In the genomic region with DNA sequence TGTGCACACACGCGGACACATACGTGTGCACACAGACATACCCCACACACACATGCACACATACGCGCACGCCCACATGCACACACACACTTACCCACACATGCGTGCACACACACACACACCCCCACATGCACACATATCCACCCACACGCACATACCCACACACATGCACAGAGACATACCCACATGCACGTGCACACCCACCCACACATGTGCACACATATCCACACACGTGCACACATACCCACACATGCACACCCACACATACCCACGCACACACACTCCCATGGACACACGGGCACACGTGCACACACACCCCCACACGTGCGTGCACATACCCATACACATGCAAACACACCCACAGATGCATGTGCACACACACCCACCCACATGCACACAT, we compare ENCODE assay signal across 30 cellular contexts. TPM values are rescaled to one million over a fixed set of nuclear protein-coding genes. Genes with fewer than 3 reads are reported as not detected.
"Had no signal": no experiment of that assay in that cellular context is flagged by ENCODE, and none has a peak within 500 bp of the region (broad histone marks: within the 10 kb centered on the region; RNA-seq: fewer than 3 reads in every experiment).

No MANE protein-coding gene starts in this region.

- H3K9me3 ChIP-seq: adrenal gland, breast epithelium, esophagus squamous epithelium, gastrocnemius medialis, heart left ventricle, sigmoid colon, stomach, suprapubic skin, upper lobe of left lung had no signal

- H3K36me3 Mint-ChIP-seq: activated naive CD8-positive, alpha-beta T cell; memory B cell; stimulated activated memory B cell treated with anti-CD40 and anti-IgM and Interleukin-4, amounts not matched to agents 10 μg/mL and 1 μg/mL and 100 μg/mL, for 72 hours had no signal

- H3K4me3 ChIP-seq: adrenal gland, breast epithelium, esophagus squamous epithelium, gastrocnemius medialis, heart left ventricle, sigmoid colon, smooth muscle cell, stomach, suprapubic skin, upper lobe of left lung had no signal

- H3K36me3 ChIP-seq: adrenal gland, breast epithelium, esophagus squamous epithelium, gastrocnemius medialis, heart left ventricle, sigmoid colon, stomach, suprapubic skin, upper lobe of left lung had no signal

- H3K27me3 Mint-ChIP-seq: activated CD4-positive, alpha-beta T cell treated with anti-CD3 and anti-CD28 coated beads, Interleukin-2, amount 10 ng/mL, durations not matched to agents 7 days and 5 days; activated naive CD8-positive, alpha-beta T cell had no signal

- H3K9me3 Mint-ChIP-seq: central memory CD8-positive, alpha-beta T cell; memory B cell; nephron progenitor cell had no signal

- H3K4me1 ChIP-seq: breast epithelium had no signal

- H3K27ac ChIP-seq: adrenal gland, breast epithelium, esophagus squamous epithelium, gastrocnemius medialis, heart left ventricle, sigmoid colon, stomach, suprapubic skin, upper lobe of left lung, VCaP had no signal

- H3K4me1 Mint-ChIP-seq: activated CD4-positive, alpha-beta T cell treated with anti-CD3 and anti-CD28 coated beads, Interleukin-2, amount 10 ng/mL, durations not matched to agents 7 days and 5 days; central memory CD8-positive, alpha-beta T cell; memory B cell had no signal

- H3K27ac Mint-ChIP-seq: activated CD4-positive, alpha-beta T cell treated with anti-CD3 and anti-CD28 coated beads, Interleukin-2, amount 10 ng/mL, durations not matched to agents 7 days and 5 days; activated CD8-positive, alpha-beta T cell treated with anti-CD3 and anti-CD28 coated beads, Interleukin-2, amount 10 ng/mL, durations not matched to agents 7 days and 5 days; activated naive CD8-positive, alpha-beta T cell; memory B cell; nephron progenitor cell; stimulated activated memory B cell treated with anti-CD40 and anti-IgM and Interleukin-4, amounts not matched to agents 10 μg/mL and 1 μg/mL and 100 μg/mL, for 72 hours; T-helper 2 cell treated with Interferon-gamma antibody and Interleukin-4, amounts not matched to agents 5 μg/mL and 100 μg/mL, for 36 hours had no signal

- H3K27me3 ChIP-seq: adrenal gland, breast epithelium, gastrocnemius medialis, heart left ventricle, sigmoid colon, stomach, upper lobe of left lung had no signal

- H3K4me3 Mint-ChIP-seq: activated CD4-positive, alpha-beta T cell treated with anti-CD3 and anti-CD28 coated beads, Interleukin-2, amount 10 ng/mL, durations not matched to agents 7 days and 5 days; activated CD8-positive, alpha-beta T cell treated with anti-CD3 and anti-CD28 coated beads, Interleukin-2, amount 10 ng/mL, durations not matched to agents 7 days and 5 days; activated naive CD8-positive, alpha-beta T cell; central memory CD8-positive, alpha-beta T cell; memory B cell; stimulated activated memory B cell treated with anti-CD40 and anti-IgM and Interleukin-4, amounts not matched to agents 10 μg/mL and 1 μg/mL and 100 μg/mL, for 72 hours; T-helper 2 cell treated with Interferon-gamma antibody and Interleukin-4, amounts not matched to agents 5 μg/mL and 100 μg/mL, for 36 hours had no signal

- DNase-seq: activated CD4-positive, alpha-beta T cell treated with anti-CD3 and anti-CD28 coated beads, Interleukin-2, amount 10 ng/mL, durations not matched to agents 7 days and 5 days; activated CD8-positive, alpha-beta T cell treated with anti-CD3 and anti-CD28 coated beads, Interleukin-2, amount 10 ng/mL, durations not matched to agents 7 days and 5 days; activated gamma-delta T cell treated with Interleukin-2 at 50 U/mL for 16 hours; activated T-cell treated with anti-CD3 and anti-CD28 coated beads, Interleukin-2, amount 50 U/mL, for 1 hour; adrenal gland; effector memory CD4-positive, alpha-beta T cell; esophagus squamous epithelium; gastrocnemius medialis; heart left ventricle; islet precursor cell; left colon; nephron progenitor cell; occipital lobe; sigmoid colon; stimulated activated CD4-positive, alpha-beta T cell treated with anti-CD3 and anti-CD28 coated beads, Interleukin-15, amount 100 ng/mL, for 24 hours; stomach had no signal

RNA-seq across cellular contexts. Expression of a gene that starts 27.2 kb away (rescaled TPM):
- total RNA-seq: activated CD4-positive, alpha-beta T cell treated with anti-CD3 and anti-CD28 coated beads, Interleukin-2, amount 10 ng/mL, durations not matched to agents 7 days and 5 days; activated CD8-positive, alpha-beta T cell treated with anti-CD3 and anti-CD28 coated beads, Interleukin-2, amount 10 ng/mL, durations not matched to agents 7 days and 5 days; adrenal gland; astrocyte; breast epithelium; dermis microvascular lymphatic vessel endothelial cell; esophagus squamous epithelium; gastrocnemius medialis; heart left ventricle; left colon; lower leg skin; mononuclear cell; occipital lobe; sigmoid colon; smooth muscle cell; stomach; suprapubic skin; upper lobe of left lung had no signal
